Comparison of ENCODE assay signal across 8 cellular contexts in genomic region chrX:103817502-103817901, GRCh38. TPM values are rescaled to one million over a fixed set of nuclear protein-coding genes. Genes with fewer than 3 reads are reported as not detected.
DNase-seq lines count a peak whose midpoint lies in the region; TF ChIP-seq lines count a peak whose summit lies in the region.

No MANE protein-coding gene starts in this region.

- no peaks in the 10 kb centered on the region for H3K79me1 ChIP-seq in mesenchymal stem cell (replicated peaks; ENCODE audit: low read length, poor library complexity, severe bottlenecking)

- no peak overlapping the region for H2BK120ac ChIP-seq in mesenchymal stem cell (ENCODE audit: low read depth, low read length)

- H3K14ac ChIP-seq in mesenchymal stem cell (ENCODE audit: low read length in 2 of 2) = no peak overlapping the region

- no peak overlapping the region for H3K4me3 Mint-ChIP-seq in activated T-cell treated with anti-CD3 and anti-CD28 coated beads, Interleukin-2, amount 50 U/mL, for 24 hours
- no peak overlapping the region for H3K4me3 Mint-ChIP-seq in HFFc6

- no peak overlapping the region for H2BK12ac ChIP-seq in mesenchymal stem cell (ENCODE audit: low read length in 2 of 2)

- H3K27me3 ChIP-seq in mesenchymal stem cell (ENCODE audit: control insufficient read depth in 1 of 2, insufficient read depth in 1 of 2, low read length in 2 of 2) = no peaks in the 10 kb centered on the region

- no peak overlapping the region for H3K18ac ChIP-seq in mesenchymal stem cell (ENCODE audit: low read depth in 1 of 2, low read length in 2 of 2)

- H3K4ac ChIP-seq in mesenchymal stem cell (ENCODE audit: low read depth in 1 of 2, low read length in 2 of 2) = no peak overlapping the region

- H3K27ac ChIP-seq in mesenchymal stem cell (ENCODE audit: low read length, poor library complexity, severe bottlenecking) = no peak overlapping the region

- H4K8ac ChIP-seq in mesenchymal stem cell (ENCODE audit: low read length) = no peak overlapping the region

- H3K4me2 ChIP-seq in mesenchymal stem cell (ENCODE audit: low read length, poor library complexity, severe bottlenecking) = no peak overlapping the region

- H3K27ac Mint-ChIP-seq in activated T-cell treated with anti-CD3 and anti-CD28 coated beads, Interleukin-2, amount 50 U/mL, for 24 hours = no peak overlapping the region
- no peak overlapping the region for H3K27ac Mint-ChIP-seq in HFFc6

- TF ChIP-seq CTCF in HFFc6 (IDR thresholded peaks at IDR 0.05) (peak; percentile 85), cardiac fibroblast (IDR thresholded peaks at IDR 0.05; ENCODE audit: low read depth, low read length) (peak; percentile 39)

- H3K4me1 ChIP-seq in mesenchymal stem cell (ENCODE audit: control insufficient read depth, insufficient read depth, low read depth, low read length) = no peaks in the 10 kb centered on the region

- no peak overlapping the region for H3K23ac ChIP-seq in mesenchymal stem cell (ENCODE audit: low read length in 2 of 2)

- H4K91ac ChIP-seq in mesenchymal stem cell (ENCODE audit: low read length) = no peak overlapping the region

- no peak overlapping the region for H3K9ac ChIP-seq in mesenchymal stem cell (ENCODE audit: low read length)

- peak; percentile 2 for DNase-seq in activated T-cell treated with anti-CD3 and anti-CD28 coated beads for 24 hours (ENCODE audit: low read depth)
- DNase-seq in activated T-cell treated with anti-CD3 and anti-CD28 coated beads, Interleukin-2, amount 50 U/mL, for 24 hours = no peak
- DNase-seq in HFFc6 = peak; percentile 7
- peak; percentile 39 for DNase-seq in NCI-H69 (lab: John Stamatoyannopoulos, UW)
- DNase-seq in cardiac fibroblast (ENCODE audit: low read depth in 2 of 2) = peak; percentile 51 to 61
- peak; percentile 44 for DNase-seq in mesenchymal stem cell
- no peak for DNase-seq in NCI-H226
- DNase-seq in HuH-7.5 (ENCODE audit: low spot score) = no peak

- no peak overlapping the region for H2BK15ac ChIP-seq in mesenchymal stem cell (ENCODE audit: low read depth, poor library complexity, severe bottlenecking)

- H3K36me3 Mint-ChIP-seq in activated T-cell treated with anti-CD3 and anti-CD28 coated beads, Interleukin-2, amount 50 U/mL, for 24 hours (ENCODE audit: low read depth) = no peaks in the 10 kb centered on the region
- H3K36me3 Mint-ChIP-seq in HFFc6 (ENCODE audit: low read depth) = no peaks in the 10 kb centered on the region

- WGBS in mesenchymal stem cell = no CpG with 5 or more reads among the region's 5 CpGs

- no peak overlapping the region for H2AK5ac ChIP-seq in mesenchymal stem cell (ENCODE audit: low read length, severe bottlenecking)

- no peak overlapping the region for H3K4me3 ChIP-seq in cardiac fibroblast (replicated peaks in 1 of 2; ENCODE audit: low read depth in 2 of 2, low read length in 2 of 2)
- H3K4me3 ChIP-seq in mesenchymal stem cell (ENCODE audit: insufficient read depth in 1 of 2, low read depth in 1 of 2, low read length in 2 of 2) = no peak overlapping the region

- H3K27me3 Mint-ChIP-seq in activated T-cell treated with anti-CD3 and anti-CD28 coated beads, Interleukin-2, amount 50 U/mL, for 24 hours = peaks cover 37% of the 10 kb centered on the region
- H3K27me3 Mint-ChIP-seq in HFFc6 (ENCODE audit: insufficient read depth) = peaks cover 5% of the 10 kb centered on the region; the same call in 1 of the 2 replicates

- H3K9me3 Mint-ChIP-seq in activated T-cell treated with anti-CD3 and anti-CD28 coated beads, Interleukin-2, amount 50 U/mL, for 24 hours = no peaks in the 10 kb centered on the region
- no peaks in the 10 kb centered on the region for H3K9me3 Mint-ChIP-seq in HFFc6

- H3K9me3 ChIP-seq in mesenchymal stem cell (ENCODE audit: control insufficient read depth, low read length) = no peaks in the 10 kb centered on the region

- no peaks in the 10 kb centered on the region for H3K36me3 ChIP-seq in mesenchymal stem cell (ENCODE audit: control insufficient read depth in 1 of 2, insufficient read depth in 2 of 2, low read depth in 1 of 2, low read length in 2 of 2)

- H2BK5ac ChIP-seq in mesenchymal stem cell (ENCODE audit: low read depth, low read length, poor library complexity, severe bottlenecking) = no peak overlapping the region

- no peak overlapping the region for H2AFZ ChIP-seq in mesenchymal stem cell (ENCODE audit: low read depth, low read length)

- H3K4me1 Mint-ChIP-seq in activated T-cell treated with anti-CD3 and anti-CD28 coated beads, Interleukin-2, amount 50 U/mL, for 24 hours (ENCODE audit: low read depth) = peaks cover 2% of the 10 kb centered on the region
- H3K4me1 Mint-ChIP-seq in HFFc6 (ENCODE audit: low read depth) = no peaks in the 10 kb centered on the region

RNA-seq across cellular contexts. Expression of gene RAB9B, which starts 14.6 kb away (rescaled TPM):
- under 1 TPM; 0.14 to 0.40 (median 0.25) TPM for total RNA-seq in HFFc6 (2021; fragmentation: NEBNext Ultra II Directional; extraction: Animal tissue kit (Norgen Biotek cat#: 25700))
- 0.33 TPM for polyA plus RNA-seq in mesenchymal stem cell (2013, experiment 1 of 2)
- 0.44 TPM for polyA plus RNA-seq in mesenchymal stem cell (2013, experiment 2 of 2)

RNA-seq across cellular contexts. Expression of gene PLP1, which starts 40.9 kb away (rescaled TPM):
- total RNA-seq in HFFc6 (2021; fragmentation: NEBNext Ultra II Directional; extraction: Animal tissue kit (Norgen Biotek cat#: 25700)) = 1 to 10 TPM in 1 of 6 experiments, under 1 TPM in 5; 0.12 to 1.2 (median 0.50) TPM
- not detected for polyA plus RNA-seq in mesenchymal stem cell (2013, experiment 1 of 2)
- polyA plus RNA-seq in mesenchymal stem cell (2013, experiment 2 of 2) = not detected

Comparison
In these comparisons a context has a peak if more than half of its experiments do, and no peak if none do; other contexts are left out.
1. DNase-seq: peak in activated T-cell treated with anti-CD3 and anti-CD28 coated beads for 24 hours (single experiment), HFFc6 (single experiment), NCI-H69 (single experiment), cardiac fibroblast (2 of 2) and mesenchymal stem cell (single experiment); none in activated T-cell treated with anti-CD3 and anti-CD28 coated beads, Interleukin-2, amount 50 U/mL, for 24 hours (single experiment), NCI-H226 (single experiment) and HuH-7.5 (single experiment).